ENCODE assay signal across 14 cellular contexts in the genomic region with DNA sequence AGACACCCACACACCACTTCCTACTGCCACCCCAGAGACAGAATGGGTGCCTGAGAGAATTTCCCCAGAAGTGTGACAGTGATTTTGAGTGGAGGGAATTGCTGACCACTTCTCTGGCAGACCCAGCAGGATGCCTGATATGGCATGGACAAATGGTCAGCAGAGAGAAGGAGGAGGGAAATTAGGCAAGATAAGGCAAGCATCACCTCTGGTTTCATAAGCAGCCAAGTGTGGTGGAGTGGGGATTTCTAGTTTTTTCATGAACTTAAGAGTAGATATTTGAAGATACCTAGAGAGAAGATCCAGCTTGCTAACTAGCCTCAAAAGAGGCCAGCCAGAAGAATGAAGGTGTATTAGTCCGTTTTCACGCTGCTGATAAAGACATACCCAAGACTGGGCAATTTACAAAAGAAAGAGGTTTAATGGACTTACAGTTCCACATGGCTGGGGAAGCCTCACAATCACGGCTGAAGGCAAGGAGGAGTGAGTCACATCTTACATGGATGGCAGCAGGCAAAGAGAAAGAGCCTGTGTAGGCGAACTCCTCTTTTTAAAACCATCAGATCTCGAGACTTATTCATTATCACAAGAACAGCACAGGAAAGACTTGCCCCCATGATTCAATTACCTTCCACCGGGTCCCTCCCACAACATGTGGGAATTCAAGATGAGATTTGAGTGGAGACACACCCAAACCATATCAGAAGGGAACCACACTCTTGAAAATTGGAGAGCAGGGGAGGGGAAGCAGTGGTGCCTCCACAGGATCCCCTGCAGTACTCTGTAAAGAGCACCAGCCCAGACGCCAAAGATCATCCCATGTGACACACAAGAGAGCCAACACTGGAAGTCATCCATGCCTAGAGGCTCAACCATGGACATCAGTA.
"Had no signal": no experiment of that assay in that cellular context is flagged by ENCODE, and none has a peak within 500 bp of the region (broad histone marks: within the 10 kb centered on the region; RNA-seq: fewer than 3 reads in every experiment).

No MANE protein-coding gene starts in this region.

- H3K9me3 Mint-ChIP-seq: activated T-helper 1 cell treated with anti-CD3 and anti-CD28 coated beads, Interleukin-12 subunit alpha, Interleukin-12 subunit beta, Interleukin-2, Interleukin-4 antibody, amounts not matched to agents 30 ng/mL and 10 ng/mL and 1 ng/mL, durations not matched to agents 14 hours and 24 hours and 36 hours; stimulated activated naive CD8-positive, alpha-beta T cell treated with anti-CD3 and anti-CD28 coated beads, Interleukin-15, amount 100 ng/mL, for 72 hours had no signal

- H3K4me3 Mint-ChIP-seq: activated naive CD8-positive, alpha-beta T cell; activated T-helper 1 cell treated with anti-CD3 and anti-CD28 coated beads, Interleukin-12 subunit alpha, Interleukin-12 subunit beta, Interleukin-2, Interleukin-4 antibody, amounts not matched to agents 30 ng/mL and 10 ng/mL and 1 ng/mL, durations not matched to agents 14 hours and 24 hours and 36 hours; stimulated activated naive CD8-positive, alpha-beta T cell treated with anti-CD3 and anti-CD28 coated beads, Interleukin-15, amount 100 ng/mL, for 72 hours had no signal

- H3K27ac Mint-ChIP-seq: activated naive CD8-positive, alpha-beta T cell; activated T-helper 1 cell treated with anti-CD3 and anti-CD28 coated beads, Interleukin-12 subunit alpha, Interleukin-12 subunit beta, Interleukin-2, Interleukin-4 antibody, amounts not matched to agents 30 ng/mL and 10 ng/mL and 1 ng/mL, durations not matched to agents 14 hours and 24 hours and 36 hours; stimulated activated naive CD8-positive, alpha-beta T cell treated with anti-CD3 and anti-CD28 coated beads, Interleukin-15, amount 100 ng/mL, for 72 hours had no signal

- DNase-seq: activated CD4-positive, alpha-beta T cell treated with anti-CD3 and anti-CD28 coated beads, Interleukin-2, amount 50 U/mL, for 4 hours; activated T-cell treated with anti-CD3 and anti-CD28 coated beads for 4 hours; cerebellar nuclear complex; effector CD8-positive, alpha-beta T cell; kidney; left ventricle myocardium inferior; mammary epithelial cell; right cardiac atrium; stimulated activated CD4-positive, alpha-beta T cell treated with anti-CD3 and anti-CD28 coated beads, Interleukin-2, amount 100 ng/mL, for 24 hours; stimulated activated naive CD8-positive, alpha-beta T cell treated with anti-CD3 and anti-CD28 coated beads, Interleukin-15, amount 100 ng/mL, for 72 hours; T-helper 2 cell; trophoblast cell had no signal

- H3K36me3 Mint-ChIP-seq: activated naive CD8-positive, alpha-beta T cell had no signal

- ATAC-seq: right cardiac atrium; stimulated activated naive CD8-positive, alpha-beta T cell treated with anti-CD3 and anti-CD28 coated beads, Interleukin-15, amount 100 ng/mL, for 72 hours had no signal

- H3K4me1 Mint-ChIP-seq: stimulated activated naive CD8-positive, alpha-beta T cell treated with anti-CD3 and anti-CD28 coated beads, Interleukin-15, amount 100 ng/mL, for 72 hours had no signal

- H3K27me3 Mint-ChIP-seq: stimulated activated naive CD8-positive, alpha-beta T cell treated with anti-CD3 and anti-CD28 coated beads, Interleukin-15, amount 100 ng/mL, for 72 hours had no signal
